In genomic region chr5:159156426-159156835, GRCh38 we compare ENCODE assay signal across 14 cellular contexts. TPM values are rescaled to one million over a fixed set of nuclear protein-coding genes. Genes with fewer than 3 reads are reported as not detected.
DNase-seq lines count a peak whose midpoint lies in the region; ATAC-seq and TF ChIP-seq lines count a peak whose summit lies in the region.
"Had no signal": no experiment of that assay in that cellular context is flagged by ENCODE, and none has a peak within 500 bp of the region (broad histone marks: within the 10 kb centered on the region; RNA-seq: fewer than 3 reads in every experiment).

No MANE protein-coding gene starts in this region.

- ATAC-seq in HG02938 (IDR thresholded peaks at IDR 0.05; ENCODE audit: unreplicated experiment), result peak; percentile 10
- ATAC-seq in activated T-helper 17 cell treated with anti-CD3 and anti-CD28 coated beads, Interleukin-2, amount 50 U/mL, for 72 hours (replicated peaks), result peak; percentile 68
- ATAC-seq in stimulated activated memory B cell treated with anti-CD40 and anti-IgM and Interleukin-4, amounts not matched to agents 10 μg/mL and 1 μg/mL and 100 μg/mL, for 72 hours, result peak; percentile 61

- no peak overlapping the region for H3K27ac ChIP-seq in tibial artery
- H3K27ac ChIP-seq: GM23248, skin epidermis, vagina had no signal

- H3K9me3 ChIP-seq in tibial artery, result no peaks in the 10 kb centered on the region
- H3K9me3 ChIP-seq: vagina had no signal

- H3K36me3 ChIP-seq in tibial artery, result peaks cover 5 to 37% (median 36%) of the 10 kb centered on the region in 3 donors

- H3K4me3 ChIP-seq in tibial artery, result no peak overlapping the region
- H3K4me3 ChIP-seq: GM23248, PC-9, skin epidermis, vagina had no signal

- no peaks in the 10 kb centered on the region for H3K27me3 ChIP-seq in tibial artery
- H3K27me3 ChIP-seq: vagina had no signal

- peak overlapping the region; percentile 73 for H3K27ac Mint-ChIP-seq in activated naive CD4-positive, alpha-beta T cell treated with anti-CD3 and anti-CD28 coated beads, Interleukin-2, amount 10 ng/mL, durations not matched to agents 7 days and 5 days
- H3K27ac Mint-ChIP-seq in activated T-helper 17 cell treated with anti-CD3 and anti-CD28 coated beads, Interleukin-2, amount 50 U/mL, for 72 hours, result peak overlapping the region; percentile 61
- peak overlapping the region; percentile 62 for H3K27ac Mint-ChIP-seq in stimulated activated memory B cell treated with anti-CD40 and anti-IgM and Interleukin-4, amounts not matched to agents 10 μg/mL and 1 μg/mL and 100 μg/mL, for 72 hours
- H3K27ac Mint-ChIP-seq: nephron had no signal

- intact Hi-C loops in tibial artery (cut with DNase I; ENCODE audit: low total_unique reads), result no loop called here

- no peak overlapping the region for H3K4me3 Mint-ChIP-seq in activated naive CD4-positive, alpha-beta T cell treated with anti-CD3 and anti-CD28 coated beads, Interleukin-2, amount 10 ng/mL, durations not matched to agents 7 days and 5 days
- peak overlapping the region; percentile 13 for H3K4me3 Mint-ChIP-seq in activated T-helper 17 cell treated with anti-CD3 and anti-CD28 coated beads, Interleukin-2, amount 50 U/mL, for 72 hours
- no peak overlapping the region for H3K4me3 Mint-ChIP-seq in stimulated activated memory B cell treated with anti-CD40 and anti-IgM and Interleukin-4, amounts not matched to agents 10 μg/mL and 1 μg/mL and 100 μg/mL, for 72 hours
- H3K4me3 Mint-ChIP-seq: nephron had no signal

- H3K4me1 ChIP-seq in tibial artery, result no peaks in the 10 kb centered on the region
- H3K4me1 ChIP-seq: vagina had no signal

- no peak for TF ChIP-seq CTCF in tibial artery (IDR thresholded peaks at IDR 0.05)

- no peaks in the 10 kb centered on the region for H3K27me3 Mint-ChIP-seq in activated naive CD4-positive, alpha-beta T cell treated with anti-CD3 and anti-CD28 coated beads, Interleukin-2, amount 10 ng/mL, durations not matched to agents 7 days and 5 days
- no peaks in the 10 kb centered on the region for H3K27me3 Mint-ChIP-seq in activated T-helper 17 cell treated with anti-CD3 and anti-CD28 coated beads, Interleukin-2, amount 50 U/mL, for 72 hours
- no peaks in the 10 kb centered on the region for H3K27me3 Mint-ChIP-seq in stimulated activated memory B cell treated with anti-CD40 and anti-IgM and Interleukin-4, amounts not matched to agents 10 μg/mL and 1 μg/mL and 100 μg/mL, for 72 hours

- no peak for DNase-seq in activated naive CD4-positive, alpha-beta T cell treated with anti-CD3 and anti-CD28 coated beads, Interleukin-2, amount 10 ng/mL, durations not matched to agents 7 days and 5 days
- DNase-seq in activated naive CD4-positive, alpha-beta T cell treated with anti-CD3 and anti-CD28 coated beads, Interleukin-2, amount 50 U/mL, for 16 hours, result no peak
- DNase-seq in SIG-M5 (lab: John Stamatoyannopoulos, UW), result no peak
- DNase-seq in C1 segment of cervical spinal cord (lab: John Stamatoyannopoulos, UW), result no peak
- DNase-seq in tibial artery, result no peak

- peaks cover 48% of the 10 kb centered on the region for H3K36me3 Mint-ChIP-seq in activated naive CD4-positive, alpha-beta T cell treated with anti-CD3 and anti-CD28 coated beads, Interleukin-2, amount 10 ng/mL, durations not matched to agents 7 days and 5 days
- H3K36me3 Mint-ChIP-seq in activated T-helper 17 cell treated with anti-CD3 and anti-CD28 coated beads, Interleukin-2, amount 50 U/mL, for 72 hours (ENCODE audit: low read depth), result peaks cover 69% of the 10 kb centered on the region
- H3K36me3 Mint-ChIP-seq in stimulated activated memory B cell treated with anti-CD40 and anti-IgM and Interleukin-4, amounts not matched to agents 10 μg/mL and 1 μg/mL and 100 μg/mL, for 72 hours, result peaks cover 14% of the 10 kb centered on the region

- no peaks in the 10 kb centered on the region for H3K9me3 Mint-ChIP-seq in activated naive CD4-positive, alpha-beta T cell treated with anti-CD3 and anti-CD28 coated beads, Interleukin-2, amount 10 ng/mL, durations not matched to agents 7 days and 5 days
- no peaks in the 10 kb centered on the region for H3K9me3 Mint-ChIP-seq in activated T-helper 17 cell treated with anti-CD3 and anti-CD28 coated beads, Interleukin-2, amount 50 U/mL, for 72 hours
- H3K9me3 Mint-ChIP-seq in stimulated activated memory B cell treated with anti-CD40 and anti-IgM and Interleukin-4, amounts not matched to agents 10 μg/mL and 1 μg/mL and 100 μg/mL, for 72 hours, result no peaks in the 10 kb centered on the region
- H3K9me3 Mint-ChIP-seq: nephron had no signal

- CTCF ChIA-PET in activated naive CD4-positive, alpha-beta T cell treated with anti-CD3 and anti-CD28 coated beads, Interleukin-2, amount 10 ng/mL, durations not matched to agents 7 days and 5 days (lab: Charles Lee), result interaction anchor here (0.7 to 5.0 kb wide), 36 partner anchors 11 to 981 kb away, joined by 3 to 79 read pairs (median 5); partner anchors contain the start of gene TTC1

- H3K4me1 Mint-ChIP-seq in activated naive CD4-positive, alpha-beta T cell treated with anti-CD3 and anti-CD28 coated beads, Interleukin-2, amount 10 ng/mL, durations not matched to agents 7 days and 5 days, result peaks cover 25% of the 10 kb centered on the region
- peaks cover 19% of the 10 kb centered on the region for H3K4me1 Mint-ChIP-seq in activated T-helper 17 cell treated with anti-CD3 and anti-CD28 coated beads, Interleukin-2, amount 50 U/mL, for 72 hours
- peaks cover 20% of the 10 kb centered on the region for H3K4me1 Mint-ChIP-seq in stimulated activated memory B cell treated with anti-CD40 and anti-IgM and Interleukin-4, amounts not matched to agents 10 μg/mL and 1 μg/mL and 100 μg/mL, for 72 hours
- H3K4me1 Mint-ChIP-seq: nephron had no signal

RNA-seq across cellular contexts. Expression of gene RNF145, which starts 52.9 kb away (rescaled TPM):
- total RNA-seq in activated T-helper 17 cell treated with anti-CD3 and anti-CD28 coated beads, Interleukin-2, amount 50 U/mL, for 72 hours, result 100 to 1,000 TPM in 1 of 2 donors, 10 to 100 TPM in 1; 88.3 to 111 TPM

RNA-seq across cellular contexts. Expression of gene EBF1, which starts 56.7 kb away (rescaled TPM):
- total RNA-seq in activated T-helper 17 cell treated with anti-CD3 and anti-CD28 coated beads, Interleukin-2, amount 50 U/mL, for 72 hours, result under 1 TPM in 1 of 2 donors, not detected in 1; 0.37 TPM
- total RNA-seq: G401, PC-9 had no signal

Comparison
In these comparisons a context has a peak if more than half of its experiments do, and no peak if none do; other contexts are left out.
1. ATAC-seq: peak in every context shown above with its lines; median percentile 68 in activated T-helper 17 cell treated with anti-CD3 and anti-CD28 coated beads, Interleukin-2, amount 50 U/mL, for 72 hours; 61 in stimulated activated memory B cell treated with anti-CD40 and anti-IgM and Interleukin-4, amounts not matched to agents 10 μg/mL and 1 μg/mL and 100 μg/mL, for 72 hours; 10 in HG02938.